1 cellular context compared by ENCODE assay signal in the genomic region with DNA sequence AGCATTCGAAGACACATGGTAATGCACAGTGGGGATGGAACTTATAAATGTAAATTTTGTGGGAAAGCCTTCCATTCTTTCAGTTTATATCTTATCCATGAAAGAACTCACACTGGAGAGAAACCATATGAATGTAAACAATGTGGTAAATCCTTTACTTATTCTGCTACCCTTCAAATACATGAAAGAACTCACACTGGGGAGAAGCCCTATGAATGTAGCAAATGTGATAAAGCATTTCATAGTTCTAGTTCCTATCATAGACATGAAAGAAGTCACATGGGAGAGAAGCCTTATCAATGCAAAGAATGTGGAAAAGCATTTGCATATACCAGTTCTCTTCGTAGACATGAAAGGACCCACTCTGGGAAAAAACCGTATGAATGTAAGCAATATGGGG.
TF ChIP-seq lines count a peak whose summit lies in the region.

No MANE protein-coding gene starts in this region.

TF ChIP-seq in GM12878, 131 proteins besides CTCF, POLR2A, EP300 and RAD21:
- TF ChIP-seq MYB (IDR thresholded peaks at IDR 0.05; ENCODE audit: borderline replicate concordance, low read depth, low read length) (no peak), CHD2 (IDR thresholded peaks at IDR 0.05; ENCODE audit: borderline replicate concordance, low read depth, low read length) (no peak), NFYA (IDR thresholded peaks at IDR 0.05; ENCODE audit: borderline replicate concordance, low read depth, low read length) (no peak), BMI1 (IDR thresholded peaks at IDR 0.05; ENCODE audit: borderline replicate concordance) (no peak), EZH2 (IDR thresholded peaks at IDR 0.05; ENCODE audit: borderline replicate concordance, control insufficient read depth, low read depth, low read length) (no peak), MTA3 (IDR thresholded peaks at IDR 0.05; ENCODE audit: borderline replicate concordance, low read length) (no peak), JUND (IDR thresholded peaks at IDR 0.05; ENCODE audit: low read depth, low read length) (no peak), CBX5 (IDR thresholded peaks at IDR 0.05; ENCODE audit: low read depth) (no peak), MEF2B (IDR thresholded peaks at IDR 0.05; ENCODE audit: partially characterized antibody, poor library complexity, severe bottlenecking) (no peak), JUNB (IDR thresholded peaks at IDR 0.05) (no peak), POLR2AphosphoS5 (IDR thresholded peaks at IDR 0.05; ENCODE audit: low read length) (no peak), ZNF207 (IDR thresholded peaks at IDR 0.05; ENCODE audit: borderline replicate concordance) (no peak), SMAD1 (IDR thresholded peaks at IDR 0.05; ENCODE audit: low read depth, partially characterized antibody) (no peak), MTA2 (IDR thresholded peaks at IDR 0.05; ENCODE audit: low read depth) (no peak)
- TF ChIP-seq, protein P1, sequence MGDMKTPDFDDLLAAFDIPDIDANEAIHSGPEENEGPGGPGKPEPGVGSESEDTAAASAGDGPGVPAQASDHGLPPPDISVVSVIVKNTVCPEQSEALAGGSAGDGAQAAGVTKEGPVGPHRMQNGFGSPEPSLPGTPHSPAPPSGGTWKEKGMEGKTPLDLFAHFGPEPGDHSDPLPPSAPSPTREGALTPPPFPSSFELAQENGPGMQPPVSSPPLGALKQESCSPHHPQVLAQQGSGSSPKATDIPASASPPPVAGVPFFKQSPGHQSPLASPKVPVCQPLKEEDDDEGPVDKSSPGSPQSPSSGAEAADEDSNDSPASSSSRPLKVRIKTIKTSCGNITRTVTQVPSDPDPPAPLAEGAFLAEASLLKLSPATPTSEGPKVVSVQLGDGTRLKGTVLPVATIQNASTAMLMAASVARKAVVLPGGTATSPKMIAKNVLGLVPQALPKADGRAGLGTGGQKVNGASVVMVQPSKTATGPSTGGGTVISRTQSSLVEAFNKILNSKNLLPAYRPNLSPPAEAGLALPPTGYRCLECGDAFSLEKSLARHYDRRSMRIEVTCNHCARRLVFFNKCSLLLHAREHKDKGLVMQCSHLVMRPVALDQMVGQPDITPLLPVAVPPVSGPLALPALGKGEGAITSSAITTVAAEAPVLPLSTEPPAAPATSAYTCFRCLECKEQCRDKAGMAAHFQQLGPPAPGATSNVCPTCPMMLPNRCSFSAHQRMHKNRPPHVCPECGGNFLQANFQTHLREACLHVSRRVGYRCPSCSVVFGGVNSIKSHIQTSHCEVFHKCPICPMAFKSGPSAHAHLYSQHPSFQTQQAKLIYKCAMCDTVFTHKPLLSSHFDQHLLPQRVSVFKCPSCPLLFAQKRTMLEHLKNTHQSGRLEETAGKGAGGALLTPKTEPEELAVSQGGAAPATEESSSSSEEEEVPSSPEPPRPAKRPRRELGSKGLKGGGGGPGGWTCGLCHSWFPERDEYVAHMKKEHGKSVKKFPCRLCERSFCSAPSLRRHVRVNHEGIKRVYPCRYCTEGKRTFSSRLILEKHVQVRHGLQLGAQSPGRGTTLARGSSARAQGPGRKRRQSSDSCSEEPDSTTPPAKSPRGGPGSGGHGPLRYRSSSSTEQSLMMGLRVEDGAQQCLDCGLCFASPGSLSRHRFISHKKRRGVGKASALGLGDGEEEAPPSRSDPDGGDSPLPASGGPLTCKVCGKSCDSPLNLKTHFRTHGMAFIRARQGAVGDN (IDR thresholded peaks at IDR 0.05) = no peak
- TF ChIP-seq, protein P2, sequence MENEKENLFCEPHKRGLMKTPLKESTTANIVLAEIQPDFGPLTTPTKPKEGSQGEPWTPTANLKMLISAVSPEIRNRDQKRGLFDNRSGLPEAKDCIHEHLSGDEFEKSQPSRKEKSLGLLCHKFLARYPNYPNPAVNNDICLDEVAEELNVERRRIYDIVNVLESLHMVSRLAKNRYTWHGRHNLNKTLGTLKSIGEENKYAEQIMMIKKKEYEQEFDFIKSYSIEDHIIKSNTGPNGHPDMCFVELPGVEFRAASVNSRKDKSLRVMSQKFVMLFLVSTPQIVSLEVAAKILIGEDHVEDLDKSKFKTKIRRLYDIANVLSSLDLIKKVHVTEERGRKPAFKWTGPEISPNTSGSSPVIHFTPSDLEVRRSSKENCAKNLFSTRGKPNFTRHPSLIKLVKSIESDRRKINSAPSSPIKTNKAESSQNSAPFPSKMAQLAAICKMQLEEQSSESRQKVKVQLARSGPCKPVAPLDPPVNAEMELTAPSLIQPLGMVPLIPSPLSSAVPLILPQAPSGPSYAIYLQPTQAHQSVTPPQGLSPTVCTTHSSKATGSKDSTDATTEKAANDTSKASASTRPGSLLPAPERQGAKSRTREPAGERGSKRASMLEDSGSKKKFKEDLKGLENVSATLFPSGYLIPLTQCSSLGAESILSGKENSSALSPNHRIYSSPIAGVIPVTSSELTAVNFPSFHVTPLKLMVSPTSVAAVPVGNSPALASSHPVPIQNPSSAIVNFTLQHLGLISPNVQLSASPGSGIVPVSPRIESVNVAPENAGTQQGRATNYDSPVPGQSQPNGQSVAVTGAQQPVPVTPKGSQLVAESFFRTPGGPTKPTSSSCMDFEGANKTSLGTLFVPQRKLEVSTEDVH (IDR thresholded peaks at IDR 0.05; ENCODE audit: low read depth, partially characterized antibody) = no peak
- TF ChIP-seq, protein P3, sequence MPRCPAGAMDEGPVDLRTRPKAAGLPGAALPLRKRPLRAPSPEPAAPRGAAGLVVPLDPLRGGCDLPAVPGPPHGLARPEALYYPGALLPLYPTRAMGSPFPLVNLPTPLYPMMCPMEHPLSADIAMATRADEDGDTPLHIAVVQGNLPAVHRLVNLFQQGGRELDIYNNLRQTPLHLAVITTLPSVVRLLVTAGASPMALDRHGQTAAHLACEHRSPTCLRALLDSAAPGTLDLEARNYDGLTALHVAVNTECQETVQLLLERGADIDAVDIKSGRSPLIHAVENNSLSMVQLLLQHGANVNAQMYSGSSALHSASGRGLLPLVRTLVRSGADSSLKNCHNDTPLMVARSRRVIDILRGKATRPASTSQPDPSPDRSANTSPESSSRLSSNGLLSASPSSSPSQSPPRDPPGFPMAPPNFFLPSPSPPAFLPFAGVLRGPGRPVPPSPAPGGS (IDR thresholded peaks at IDR 0.05; ENCODE audit: borderline replicate concordance, insufficient read depth, low read depth, low read length, poor library complexity, severe bottlenecking) = no peak
